Comparison of ENCODE assay signal across 11 cellular contexts in the genomic region with DNA sequence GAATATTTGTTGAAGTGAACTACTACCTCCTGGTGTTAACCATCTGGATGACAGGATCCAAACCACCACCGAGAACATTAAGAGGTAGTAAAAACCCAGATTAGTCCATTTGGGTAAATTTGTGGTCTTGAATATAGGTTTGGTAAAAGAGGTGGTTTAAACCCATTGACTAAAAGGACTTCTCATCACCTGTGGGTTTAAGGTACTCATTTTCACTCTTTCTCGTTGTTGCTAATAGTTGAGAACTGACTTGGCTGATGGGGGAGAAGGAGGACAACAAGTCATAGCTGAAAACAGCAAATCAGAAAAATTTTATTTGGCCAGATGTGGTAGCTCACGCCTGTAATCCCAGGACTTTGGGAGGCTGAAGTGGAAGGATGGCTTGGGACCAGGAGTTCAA.
"Had no signal": no experiment of that assay in that cellular context is flagged by ENCODE, and none has a peak within 500 bp of the region (broad histone marks: within the 10 kb centered on the region; RNA-seq: fewer than 3 reads in every experiment).

No MANE protein-coding gene starts in this region.

- H3K4me3 Mint-ChIP-seq: neural progenitor cell had no signal

- H3K9me3 ChIP-seq: ovary, tibial nerve, uterus had no signal

- H3K27ac ChIP-seq: hepatocyte, neural progenitor cell, ovary, tibial nerve, uterus had no signal

- H3K4me1 Mint-ChIP-seq: neural progenitor cell had no signal

- ATAC-seq: left lobe of liver had no signal

- H3K27me3 ChIP-seq: hepatocyte, neural progenitor cell, ovary, tibial nerve, uterus had no signal

- H3K36me3 ChIP-seq: ovary, uterus had no signal

- DNase-seq: activated CD8-positive, alpha-beta memory T cell treated with anti-CD3 and anti-CD28 coated beads for 24 hours; activated gamma-delta T cell; islet precursor cell; ovary; stimulated activated CD4-positive, alpha-beta T cell treated with anti-CD3 and anti-CD28 coated beads, Interleukin-2, amount 100 ng/mL, for 24 hours; substantia nigra; uterus had no signal

- H3K4me1 ChIP-seq: neural progenitor cell, uterus had no signal

- H3K4me3 ChIP-seq: hepatocyte, neural progenitor cell, ovary, tibial nerve, uterus had no signal

- H3K27ac Mint-ChIP-seq: neural progenitor cell had no signal

- H3K9me3 Mint-ChIP-seq: neural progenitor cell had no signal
